22 cellular contexts compared by ENCODE assay signal in the genomic region with DNA sequence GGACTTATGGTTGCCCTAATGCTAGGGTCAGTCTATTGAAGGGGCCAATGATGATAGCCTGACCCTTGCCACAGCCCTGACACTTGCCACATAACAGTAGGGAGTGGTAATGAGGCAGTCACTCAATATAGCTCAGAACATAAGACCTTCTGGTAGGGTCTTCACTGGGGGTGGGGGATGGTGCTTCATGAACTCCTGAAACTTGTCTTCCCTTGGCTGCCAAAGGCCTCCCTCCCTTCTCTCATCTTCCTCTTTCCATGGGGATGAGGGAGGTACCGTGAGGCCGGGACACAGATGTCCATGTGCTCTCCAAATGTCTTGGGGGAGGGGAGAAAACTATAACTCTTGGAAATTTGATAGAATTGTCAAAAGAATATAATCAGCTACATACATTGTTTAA. TPM values are rescaled to one million over a fixed set of nuclear protein-coding genes. Genes with fewer than 3 reads are reported as not detected.
"Had no signal": no experiment of that assay in that cellular context is flagged by ENCODE, and none has a peak within 500 bp of the region (broad histone marks: within the 10 kb centered on the region; RNA-seq: fewer than 3 reads in every experiment).

No MANE protein-coding gene starts in this region.

- H3K36me3 Mint-ChIP-seq: neural progenitor cell, T-cell had no signal

- H3K9me3 Mint-ChIP-seq: activated T-cell treated with anti-CD3 and anti-CD28 coated beads, Interleukin-2, amount 50 U/mL, for 4 hours; activated T-helper 2 cell treated with anti-CD3 and anti-CD28 coated beads, Interferon-gamma antibody, Interleukin-2, Interleukin-4, amounts not matched to agents 10 μg/mL and 5 μg/mL and 100 μg/mL, durations not matched to agents 14 hours and 24 hours and 36 hours; central memory CD8-positive, alpha-beta T cell; T-helper 2 cell treated with Interferon-gamma antibody and Interleukin-4, amounts not matched to agents 5 μg/mL and 100 μg/mL, for 36 hours had no signal

- H3K4me3 Mint-ChIP-seq: activated naive CD8-positive, alpha-beta T cell; activated T-cell treated with anti-CD3 and anti-CD28 coated beads, Interleukin-2, amount 50 U/mL, for 4 hours; central memory CD8-positive, alpha-beta T cell; endodermal cell; naive thymus-derived CD8-positive, alpha-beta T cell; neural progenitor cell; T-cell; T-helper 2 cell treated with Interferon-gamma antibody and Interleukin-4, amounts not matched to agents 5 μg/mL and 100 μg/mL, for 36 hours had no signal

- H2AFZ ChIP-seq: neural progenitor cell had no signal

- H3K4me1 Mint-ChIP-seq: central memory CD8-positive, alpha-beta T cell; endodermal cell; naive thymus-derived CD8-positive, alpha-beta T cell; neural progenitor cell; T-cell had no signal

- H3K9ac ChIP-seq: neural progenitor cell had no signal

- H3K9me3 ChIP-seq: adrenal gland, ascending aorta, lower lobe of right lung, prostate gland had no signal

- H3K4me3 ChIP-seq: adrenal gland, ascending aorta, coronary artery, heart right ventricle, lower lobe of right lung, neural progenitor cell, prostate gland had no signal

- H3K27ac ChIP-seq: adrenal gland, ascending aorta, coronary artery, heart right ventricle, lower lobe of right lung, neural progenitor cell, prostate gland had no signal

- H3K36me3 ChIP-seq: adrenal gland, ascending aorta, heart right ventricle, lower lobe of right lung, neural progenitor cell, prostate gland had no signal

- H3K27me3 ChIP-seq: adrenal gland, ascending aorta, heart right ventricle, neural progenitor cell had no signal

- H3K4me2 ChIP-seq: neural progenitor cell had no signal

- H3K27ac Mint-ChIP-seq: activated naive CD8-positive, alpha-beta T cell; activated T-helper 2 cell treated with anti-CD3 and anti-CD28 coated beads, Interferon-gamma antibody, Interleukin-2, Interleukin-4, amounts not matched to agents 10 μg/mL and 5 μg/mL and 100 μg/mL, durations not matched to agents 14 hours and 24 hours and 36 hours; endodermal cell; naive thymus-derived CD8-positive, alpha-beta T cell; neural progenitor cell; T-cell; T-helper 2 cell treated with Interferon-gamma antibody and Interleukin-4, amounts not matched to agents 5 μg/mL and 100 μg/mL, for 36 hours had no signal

- H3K4me1 ChIP-seq: neural progenitor cell had no signal

- DNase-seq: activated CD4-positive, alpha-beta T cell treated with anti-CD3 and anti-CD28 coated beads for 1 hour; activated CD8-positive, alpha-beta memory T cell treated with anti-CD3 and anti-CD28 coated beads for 24 hours; activated CD8-positive, alpha-beta memory T cell treated with anti-CD3 and anti-CD28 coated beads, Interleukin-2, amount 50 U/mL, for 4 hours; activated naive CD4-positive, alpha-beta T cell; activated T-cell treated with anti-CD3 and anti-CD28 coated beads, Interleukin-2, amount 50 U/mL, for 4 hours; endodermal cell; heart right ventricle; kidney; lower lobe of right lung; naive thymus-derived CD8-positive, alpha-beta T cell; stimulated activated CD4-positive, alpha-beta T cell treated with anti-CD3 and anti-CD28 coated beads, Interleukin-4, amount 100 ng/mL, for 24 hours; stimulated activated naive CD4-positive, alpha-beta T cell treated with Interleukin-2 at 50 U/mL for 16 hours; T-cell had no signal

- ATAC-seq: activated T-cell treated with anti-CD3 and anti-CD28 coated beads, Interleukin-2, amount 50 U/mL, for 4 hours; heart right ventricle; naive thymus-derived CD8-positive, alpha-beta T cell; T-cell had no signal

RNA-seq across cellular contexts. Expression of a gene that starts 21.1 kb away (rescaled TPM):
- total RNA-seq: activated T-helper 2 cell treated with anti-CD3 and anti-CD28 coated beads, Interferon-gamma antibody, Interleukin-2, Interleukin-4, amounts not matched to agents 10 μg/mL and 5 μg/mL and 100 μg/mL, durations not matched to agents 14 hours and 24 hours and 36 hours; naive thymus-derived CD8-positive, alpha-beta T cell had no signal
- polyA plus RNA-seq: naive thymus-derived CD8-positive, alpha-beta T cell had no signal
